ENCODE assay signal across 1 cellular context in the genomic region with DNA sequence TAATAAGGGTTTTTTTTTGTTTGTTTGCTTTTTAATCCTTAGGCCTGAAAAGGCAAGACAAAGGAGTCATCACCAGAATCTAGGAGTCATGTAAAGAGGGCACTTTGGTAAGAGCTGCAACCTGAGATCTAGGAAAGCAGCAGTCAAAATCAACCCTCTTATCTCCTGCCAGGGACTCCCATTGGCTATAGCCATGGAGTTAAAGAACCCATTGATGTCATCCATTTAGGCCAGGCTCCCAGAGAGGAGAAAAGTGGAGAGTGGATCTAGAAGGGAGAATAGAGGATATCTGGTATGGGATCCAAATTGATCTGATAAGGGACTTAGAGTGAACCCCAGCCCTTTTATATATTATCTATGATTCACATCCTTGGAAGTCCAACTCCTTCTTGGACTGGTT.
TF ChIP-seq lines count a peak whose summit lies in the region.

No MANE protein-coding gene starts in this region.

TF ChIP-seq in GM23338, 12 proteins besides CTCF, POLR2A, EP300 and RAD21 (continued from another document):
- TF ChIP-seq EZH2 (IDR thresholded peaks at IDR 0.05; ENCODE audit: low read depth, unreplicated experiment): no peak
- no peak for TF ChIP-seq POLR2AphosphoS5 (IDR thresholded peaks at IDR 0.05; ENCODE audit: low read depth)
- TF ChIP-seq CREB1 (CRISPR knock-in tag; IDR thresholded peaks at IDR 0.05; ENCODE audit: low read depth): no peak
- TF ChIP-seq ZNF114 (CRISPR knock-in tag; IDR thresholded peaks at IDR 0.05): no peak
- TF ChIP-seq, protein P1, sequence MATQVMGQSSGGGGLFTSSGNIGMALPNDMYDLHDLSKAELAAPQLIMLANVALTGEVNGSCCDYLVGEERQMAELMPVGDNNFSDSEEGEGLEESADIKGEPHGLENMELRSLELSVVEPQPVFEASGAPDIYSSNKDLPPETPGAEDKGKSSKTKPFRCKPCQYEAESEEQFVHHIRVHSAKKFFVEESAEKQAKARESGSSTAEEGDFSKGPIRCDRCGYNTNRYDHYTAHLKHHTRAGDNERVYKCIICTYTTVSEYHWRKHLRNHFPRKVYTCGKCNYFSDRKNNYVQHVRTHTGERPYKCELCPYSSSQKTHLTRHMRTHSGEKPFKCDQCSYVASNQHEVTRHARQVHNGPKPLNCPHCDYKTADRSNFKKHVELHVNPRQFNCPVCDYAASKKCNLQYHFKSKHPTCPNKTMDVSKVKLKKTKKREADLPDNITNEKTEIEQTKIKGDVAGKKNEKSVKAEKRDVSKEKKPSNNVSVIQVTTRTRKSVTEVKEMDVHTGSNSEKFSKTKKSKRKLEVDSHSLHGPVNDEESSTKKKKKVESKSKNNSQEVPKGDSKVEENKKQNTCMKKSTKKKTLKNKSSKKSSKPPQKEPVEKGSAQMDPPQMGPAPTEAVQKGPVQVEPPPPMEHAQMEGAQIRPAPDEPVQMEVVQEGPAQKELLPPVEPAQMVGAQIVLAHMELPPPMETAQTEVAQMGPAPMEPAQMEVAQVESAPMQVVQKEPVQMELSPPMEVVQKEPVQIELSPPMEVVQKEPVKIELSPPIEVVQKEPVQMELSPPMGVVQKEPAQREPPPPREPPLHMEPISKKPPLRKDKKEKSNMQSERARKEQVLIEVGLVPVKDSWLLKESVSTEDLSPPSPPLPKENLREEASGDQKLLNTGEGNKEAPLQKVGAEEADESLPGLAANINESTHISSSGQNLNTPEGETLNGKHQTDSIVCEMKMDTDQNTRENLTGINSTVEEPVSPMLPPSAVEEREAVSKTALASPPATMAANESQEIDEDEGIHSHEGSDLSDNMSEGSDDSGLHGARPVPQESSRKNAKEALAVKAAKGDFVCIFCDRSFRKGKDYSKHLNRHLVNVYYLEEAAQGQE (IDR thresholded peaks at IDR 0.05; ENCODE audit: unreplicated experiment): no peak
- TF ChIP-seq, protein P2, sequence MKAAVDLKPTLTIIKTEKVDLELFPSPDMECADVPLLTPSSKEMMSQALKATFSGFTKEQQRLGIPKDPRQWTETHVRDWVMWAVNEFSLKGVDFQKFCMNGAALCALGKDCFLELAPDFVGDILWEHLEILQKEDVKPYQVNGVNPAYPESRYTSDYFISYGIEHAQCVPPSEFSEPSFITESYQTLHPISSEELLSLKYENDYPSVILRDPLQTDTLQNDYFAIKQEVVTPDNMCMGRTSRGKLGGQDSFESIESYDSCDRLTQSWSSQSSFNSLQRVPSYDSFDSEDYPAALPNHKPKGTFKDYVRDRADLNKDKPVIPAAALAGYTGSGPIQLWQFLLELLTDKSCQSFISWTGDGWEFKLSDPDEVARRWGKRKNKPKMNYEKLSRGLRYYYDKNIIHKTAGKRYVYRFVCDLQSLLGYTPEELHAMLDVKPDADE (IDR thresholded peaks at IDR 0.05): no peak
- TF ChIP-seq EZH2phosphoT487 (IDR thresholded peaks at IDR 0.05; ENCODE audit: unreplicated experiment): no peak
